In the genomic region with DNA sequence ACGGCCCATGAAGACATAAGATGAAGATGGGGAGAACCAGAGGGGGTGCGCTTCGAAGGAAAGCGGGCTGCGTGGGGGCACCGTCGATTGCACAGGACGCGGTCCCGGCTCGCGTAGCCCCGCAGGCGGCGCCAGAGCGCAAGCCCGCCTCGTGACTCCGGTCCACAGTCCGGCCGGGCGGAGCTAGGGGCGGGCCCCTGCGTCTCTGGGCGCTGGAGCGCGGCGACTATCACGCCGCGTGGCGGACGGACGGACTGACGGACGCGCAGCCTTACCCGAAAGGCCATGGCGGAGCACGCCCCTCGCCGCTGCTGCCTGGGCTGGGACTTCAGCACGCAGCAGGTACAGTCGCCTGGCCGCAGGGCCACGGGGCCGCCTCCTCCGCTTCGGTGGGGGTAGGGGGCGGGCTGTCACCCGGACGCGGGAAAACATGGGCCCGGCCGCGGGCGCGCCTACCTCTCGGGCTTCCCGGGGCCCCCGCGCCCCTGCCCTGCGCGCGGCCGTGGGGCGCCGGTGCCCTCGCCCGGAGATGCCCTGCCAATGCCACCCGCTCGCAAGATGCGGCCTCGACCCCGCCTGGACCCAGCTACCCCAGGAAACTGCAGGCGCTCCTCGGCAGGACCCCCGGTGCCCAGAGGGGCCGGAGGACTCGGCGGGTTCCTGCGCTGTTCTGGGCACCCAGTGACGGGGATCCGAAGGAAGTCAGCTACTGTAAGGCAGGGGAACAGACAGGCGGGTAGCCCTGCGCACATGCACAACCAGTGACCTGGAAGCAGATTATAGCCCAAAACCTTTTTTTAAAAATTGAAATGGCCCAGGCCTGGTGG, we compare ENCODE assay signal across 8 cellular contexts. TPM values are rescaled to one million over a fixed set of nuclear protein-coding genes. Genes with fewer than 3 reads are reported as not detected.
A peak's percentile ranks its signal among the peaks of the same experiment; 100 is the strongest.
DNase-seq lines count a peak whose midpoint lies in the region; ATAC-seq and TF ChIP-seq lines count a peak whose summit lies in the region.

A gene (plus strand): TSS at position 202 of the 827 bp plus-strand sequence. CDS start 84 bp downstream, at position 286.

- H3K27ac ChIP-seq in AG04450 (ENCODE audit: low read depth, low read length), result no peak within 1 kb of the TSS
- peak within 1 kb of the TSS; percentile 69 for H3K27ac ChIP-seq in colonic mucosa
- peak within 1 kb of the TSS in 1 of 2 donors; percentile 41 for H3K27ac ChIP-seq in left lung

- TF ChIP-seq CTCF in AG04450 (IDR thresholded peaks at IDR 0.05; ENCODE audit: low read depth, low read length) (peak; percentile 83), colonic mucosa (IDR thresholded peaks at IDR 0.05) (peak; percentile 78), left lung (IDR thresholded peaks at IDR 0.05) (peak; percentile 79 to 83)

- H3K27me3 ChIP-seq in AG04450 (ENCODE audit: control insufficient read depth, insufficient read depth, low read length) (no peaks in the 10 kb centered on the region), colonic mucosa (no peaks in the 10 kb centered on the region), left lung (no peaks in the 10 kb centered on the region)

- H3K9me3 ChIP-seq in AG04450 (ENCODE audit: control insufficient read depth, insufficient read depth, low read length), result no peaks in the 10 kb centered on the region
- no peaks in the 10 kb centered on the region for H3K9me3 ChIP-seq in colonic mucosa
- no peaks in the 10 kb centered on the region for H3K9me3 ChIP-seq in left lung

- POLR2A ChIA-PET in AG04450 (lab: Yijun Ruan, JAX), result no interaction called here

- DNase-seq in AG04450 (ENCODE audit: low read depth, low spot score) (peak; percentile 55), NCI-H2196 treated with DMSO at 0.1 percent for 48 hours (lab: John Stamatoyannopoulos, UW; ENCODE audit: unreplicated experiment) (peak; percentile 7), colonic mucosa (peak; percentile 92), left lung (peak; percentile 88 to 98)
- peak; percentile 60 to 75 for DNase-seq in activated CD4-positive, alpha-beta T cell treated with anti-CD3 and anti-CD28 coated beads for 24 hours (ENCODE audit: low read depth in 2 of 2)
- DNase-seq in stimulated activated CD4-positive, alpha-beta T cell treated with anti-CD3 and anti-CD28 coated beads, Interleukin-2, amount 100 ng/mL, for 4 hours (ENCODE audit: low read depth), result peak; percentile 60

- no peaks in the 10 kb centered on the region for H3K4me1 ChIP-seq in colonic mucosa
- H3K4me1 ChIP-seq in left lung, result peaks cover 0 to 22% of the 10 kb centered on the region in 2 donors

- no peaks in the 10 kb centered on the region for H3K36me3 ChIP-seq in colonic mucosa
- H3K36me3 ChIP-seq in left lung, result no peaks in the 10 kb centered on the region

- intact Hi-C loops in colonic mucosa (cut with DNase I), result loop anchor here (2.0 kb wide), 1 partner anchor 134 kb away; no protein-coding TSS in a partner anchor
- intact Hi-C loops in left lung (cut with DNase I), result no loop called here

- ATAC-seq in GM18511 (IDR thresholded peaks at IDR 0.05; ENCODE audit: unreplicated experiment), result peak; percentile 98
- ATAC-seq in HG02981 (IDR thresholded peaks at IDR 0.05; ENCODE audit: unreplicated experiment), result peak; percentile 95
- peak; percentile 100 for ATAC-seq in left lung

- CTCF ChIA-PET in AG04450 (lab: Charles Lee), result interaction anchor here (0.6 to 4.4 kb wide), 47 partner anchors 8 to 342 kb away, joined by 3 to 117 read pairs (median 5); a partner anchor contains a TSS

- H3K4me3 ChIP-seq in AG04450 (ENCODE audit: low read depth, low read length) (peak within 1 kb of the TSS; percentile 80), colonic mucosa (peak within 1 kb of the TSS; percentile 96), left lung (peak within 1 kb of the TSS; percentile 73 to 79)

- peak within 1 kb of the TSS; percentile 61 to 79 for H3K9ac ChIP-seq in colonic mucosa (ENCODE audit: low read depth in 2 of 2, low read length in 2 of 2)

RNA-seq across cellular contexts. Expression of the gene that starts here (rescaled TPM):
- 3.1 and 4.0 TPM in 2 replicates for polyA plus RNA-seq in AG04450 (2011; rRNA removed)
- polyA minus RNA-seq in AG04450 (2011; rRNA and poly(A)+ RNA removed), result 4.1 and 5.5 TPM in 2 replicates
- total RNA-seq in colonic mucosa (10 to 100 TPM; 13.4 to 17.4 TPM), left lung (1 to 10 TPM; 5.1 to 7.2 TPM)

Comparison
In these comparisons a context has a peak if more than half of its experiments do, and no peak if none do; other contexts are left out.
1. DNase-seq: peak in every context shown above with its lines; median percentile 93 in left lung; 92 in colonic mucosa; 68 in activated CD4-positive, alpha-beta T cell treated with anti-CD3 and anti-CD28 coated beads for 24 hours; 60 in stimulated activated CD4-positive, alpha-beta T cell treated with anti-CD3 and anti-CD28 coated beads, Interleukin-2, amount 100 ng/mL, for 4 hours; 55 in AG04450; 7 in NCI-H2196 treated with DMSO at 0.1 percent for 48 hours.